Comparison of ENCODE assay signal across 25 cellular contexts in genomic region chr3:194760740-194761139, GRCh38.
A peak's percentile ranks its signal among the peaks of the same experiment; 100 is the strongest.
DNase-seq lines count a peak whose midpoint lies in the region; ATAC-seq, FAIRE-seq and TF ChIP-seq lines count a peak whose summit lies in the region.
"Had no signal": no experiment of that assay in that cellular context is flagged by ENCODE, and none has a peak within 500 bp of the region (broad histone marks: within the 10 kb centered on the region; RNA-seq: fewer than 3 reads in every experiment).

No MANE protein-coding gene starts in this region.

- no peak for TF ChIP-seq POLR2A in HepG2 (IDR thresholded peaks at IDR 0.05; ENCODE audit: insufficient read depth in 1 of 2, low read depth in 2 of 2, low read length in 2 of 2)
- no peak for TF ChIP-seq POLR2A in right lobe of liver (IDR thresholded peaks at IDR 0.05)
- no peak for TF ChIP-seq POLR2A in K562 (conservative IDR thresholded peaks at IDR 0.05)

- BruUV-seq in HepG2 (replicated peaks; lab: Mats Ljungman, UMichigan) (no TSS peak), K562 (replicated peaks; lab: Mats Ljungman, UMichigan) (no TSS peak), Calu3 (replicated peaks; lab: Mats Ljungman, UMichigan) (no TSS peak)

- H4K20me1 ChIP-seq in HepG2 (ENCODE audit: insufficient read depth, low read length) = no peaks in the 10 kb centered on the region
- H4K20me1 ChIP-seq in K562 (replicated peaks; ENCODE audit: control insufficient read depth, insufficient read depth, low read length) = 0 out of 2 replicates have a peak, but pooled peaks cover 3% of the 10 kb centered on the region

- POLR2A ChIA-PET in HepG2 (lab: Yijun Ruan, JAX) = no interaction called here
- POLR2A ChIA-PET in K562 (lab: Yijun Ruan, JAX) = interaction anchor here (0.7 kb wide), 2 partner anchors 19 to 1035 kb away, joined by 3 read pairs; no protein-coding TSS in a partner anchor

- H3K79me2 ChIP-seq in HepG2 (ENCODE audit: insufficient read depth, low read length) (no peaks in the 10 kb centered on the region), K562 (ENCODE audit: control insufficient read depth, insufficient read depth, low read length) (no peaks in the 10 kb centered on the region)

- H3K27ac Mint-ChIP-seq in Calu3 (ENCODE audit: unreplicated experiment) (no peak overlapping the region), natural killer cell (no peak overlapping the region)
- H3K27ac Mint-ChIP-seq: activated CD4-positive, alpha-beta T cell treated with anti-CD3 and anti-CD28 coated beads for 36 hours; CD8-positive, alpha-beta T cell; IgD-negative memory B cell; mesothelial cell of epicardium; naive B cell; stimulated activated memory B cell treated with anti-CD40 and anti-IgM and Interleukin-4, amounts not matched to agents 10 μg/mL and 1 μg/mL and 100 μg/mL, for 72 hours had no signal

- no peaks in the 10 kb centered on the region for H3K9me3 ChIP-seq in HepG2 (ENCODE audit: low read length)
- H3K9me3 ChIP-seq in right lobe of liver = no peaks in the 10 kb centered on the region
- H3K9me3 ChIP-seq in K562 (replicated peaks; ENCODE audit: control insufficient read depth, insufficient read depth, low read depth, low read length) = no peaks in the 10 kb centered on the region
- H3K9me3 ChIP-seq: gastroesophageal sphincter, prostate gland, SK-N-SH had no signal

- H2AFZ ChIP-seq in HepG2 (ENCODE audit: low read length) (no peak overlapping the region), K562 (ENCODE audit: low read depth, low read length) (no peak overlapping the region)

- H3K4me1 Mint-ChIP-seq in Calu3 (ENCODE audit: low read depth, unreplicated experiment) (no peaks in the 10 kb centered on the region), natural killer cell (no peaks in the 10 kb centered on the region)
- H3K4me1 Mint-ChIP-seq: activated CD4-positive, alpha-beta T cell treated with anti-CD3 and anti-CD28 coated beads for 36 hours; stimulated activated memory B cell treated with anti-CD40 and anti-IgM and Interleukin-4, amounts not matched to agents 10 μg/mL and 1 μg/mL and 100 μg/mL, for 72 hours had no signal

- TF ChIP-seq CTCF in HepG2 (CRISPR knock-in tag; IDR thresholded peaks at IDR 0.05) (no peak), right lobe of liver (IDR thresholded peaks at IDR 0.05) (no peak), K562 (IDR thresholded peaks at IDR 0.05 in 2 of 3, conservative IDR thresholded peaks at IDR 0.05 in 1 of 3; ENCODE audit: insufficient read depth in 2 of 3, low read depth in 1 of 3, low read length in 3 of 3) (no peak), Calu3 (IDR thresholded peaks at IDR 0.05; ENCODE audit: unreplicated experiment) (no peak), natural killer cell (IDR thresholded peaks at IDR 0.05) (no peak)

- H3K4me1 ChIP-seq in HepG2 (ENCODE audit: insufficient read depth, low read length) (peaks cover 7% of the 10 kb centered on the region), right lobe of liver (no peaks in the 10 kb centered on the region), K562 (replicated peaks in 1 of 2; ENCODE audit: control insufficient read depth in 2 of 2, insufficient read depth in 2 of 2, low read length in 2 of 2) (peaks cover 0 to under 1% of the 10 kb centered on the region in 2 experiments; a peak in 2 of 5 replicates)
- H3K4me1 ChIP-seq: prostate gland had no signal

- intact Hi-C loops in HepG2 (cut with micrococcal nuclease; ENCODE audit: unreplicated experiment) = no loop called here
- intact Hi-C loops in right lobe of liver (cut with DNase I) = no loop called here
- intact Hi-C loops in K562 (cut with micrococcal nuclease) = no loop called here
- intact Hi-C loops in Calu3 (cut with micrococcal nuclease; ENCODE audit: unreplicated experiment) = loop anchor here (10.0 kb wide), 1 partner anchor 76 kb away; the partner anchor contains the start of gene FAM43A
- intact Hi-C loops in natural killer cell (cut with micrococcal nuclease) = no loop called here

- CTCF ChIA-PET in HepG2 (lab: Yijun Ruan, JAX; ENCODE audit: low intra/inter-chr PET ratio, low total read pairs) = no interaction called here
- CTCF ChIA-PET in K562 (lab: Yijun Ruan, JAX; ENCODE audit: low intra/inter-chr PET ratio) = no interaction called here
- CTCF ChIA-PET in Calu3 (lab: Charles Lee) = no interaction called here

- peaks cover 3 to 13% of the 10 kb centered on the region in 2 experiments; a peak in 3 of 5 replicates for H3K27me3 ChIP-seq in HepG2 (ENCODE audit: control insufficient read depth in 1 of 2, insufficient read depth in 2 of 2, low read length in 2 of 2)
- H3K27me3 ChIP-seq in right lobe of liver = no peaks in the 10 kb centered on the region
- peaks cover 44 to 60% of the 10 kb centered on the region in 2 experiments for H3K27me3 ChIP-seq in K562 (ENCODE audit: control insufficient read depth in 2 of 2, insufficient read depth in 2 of 2, low read length in 2 of 2)
- H3K27me3 ChIP-seq: gastroesophageal sphincter had no signal

- TF ChIP-seq EP300 in HepG2 (IDR thresholded peaks at IDR 0.05; ENCODE audit: low read depth in 2 of 2, low read length in 2 of 2) (no peak), HepG2 (CRISPR knock-in tag; IDR thresholded peaks at IDR 0.05; ENCODE audit: borderline replicate concordance) (no peak), K562 (IDR thresholded peaks at IDR 0.05; ENCODE audit: low read length) (no peak)

- H3K9me3 Mint-ChIP-seq in Calu3 (ENCODE audit: low read depth, unreplicated experiment) = no peaks in the 10 kb centered on the region
- H3K9me3 Mint-ChIP-seq in natural killer cell = no peaks in the 10 kb centered on the region
- H3K9me3 Mint-ChIP-seq: activated T-cell treated with anti-CD3 and anti-CD28 coated beads, Interleukin-2, amount 50 U/mL, for 4 hours; brain; CD8-positive, alpha-beta T cell; IgD-negative memory B cell; mesothelial cell of epicardium; naive B cell; stimulated activated memory B cell treated with anti-CD40 and anti-IgM and Interleukin-4, amounts not matched to agents 10 μg/mL and 1 μg/mL and 100 μg/mL, for 72 hours had no signal

- H3K4me3 Mint-ChIP-seq in Calu3 (ENCODE audit: low read depth, unreplicated experiment) (no peak overlapping the region), natural killer cell (no peak overlapping the region)
- H3K4me3 Mint-ChIP-seq: activated CD4-positive, alpha-beta T cell treated with anti-CD3 and anti-CD28 coated beads for 36 hours; activated T-cell treated with anti-CD3 and anti-CD28 coated beads, Interleukin-2, amount 50 U/mL, for 4 hours; brain; CD8-positive, alpha-beta T cell; IgD-negative memory B cell; mesothelial cell of epicardium; naive B cell; stimulated activated memory B cell treated with anti-CD40 and anti-IgM and Interleukin-4, amounts not matched to agents 10 μg/mL and 1 μg/mL and 100 μg/mL, for 72 hours had no signal

- no peak for FAIRE-seq in HepG2 (lab: Jason Lieb, UNC)
- no peak for FAIRE-seq in K562 (lab: Jason Lieb, UNC)
- FAIRE-seq: endometrium, H54 had no signal

- H3K36me3 Mint-ChIP-seq in Calu3 (ENCODE audit: insufficient read depth, unreplicated experiment) (no peaks in the 10 kb centered on the region), natural killer cell (no peaks in the 10 kb centered on the region)
- H3K36me3 Mint-ChIP-seq: brain; CD8-positive, alpha-beta T cell; IgD-negative memory B cell; mesothelial cell of epicardium; naive B cell; stimulated activated memory B cell treated with anti-CD40 and anti-IgM and Interleukin-4, amounts not matched to agents 10 μg/mL and 1 μg/mL and 100 μg/mL, for 72 hours had no signal

- H3K27ac ChIP-seq in HepG2 (ENCODE audit: extremely low read length, insufficient read depth, low read length) (no peak overlapping the region), right lobe of liver (no peak overlapping the region), K562 (ENCODE audit: extremely low read depth, low read depth, low read length) (no peak overlapping the region)
- H3K27ac ChIP-seq: 22Rv1, prostate gland had no signal

- H3K27me3 Mint-ChIP-seq in Calu3 (ENCODE audit: unreplicated experiment) (peaks cover 44% of the 10 kb centered on the region), natural killer cell (ENCODE audit: low read depth in 2 of 2) (peaks cover 0 to 3% of the 10 kb centered on the region in 2 donors)

- ATAC-seq in HepG2 (no peak), right lobe of liver (no peak), K562 (no peak), natural killer cell (no peak)
- ATAC-seq: activated CD4-positive, alpha-beta T cell treated with anti-CD3 and anti-CD28 coated beads for 36 hours; activated T-cell treated with anti-CD3 and anti-CD28 coated beads, Interleukin-2, amount 50 U/mL, for 4 hours; CD8-positive, alpha-beta T cell; stimulated activated memory B cell treated with anti-CD40 and anti-IgM and Interleukin-4, amounts not matched to agents 10 μg/mL and 1 μg/mL and 100 μg/mL, for 72 hours had no signal

- no peaks in the 10 kb centered on the region for H3K9me1 ChIP-seq in K562 (ENCODE audit: control insufficient read depth, insufficient read depth, low read length)

- no peak overlapping the region for H3K4me2 ChIP-seq in HepG2 (ENCODE audit: low read depth, low read length)
- H3K4me2 ChIP-seq in K562 (ENCODE audit: insufficient read depth, low read length) = no peak overlapping the region
- H3K4me2 ChIP-seq: SK-N-SH had no signal

- H3K4me3 ChIP-seq in HepG2 (replicated peaks in 1 of 3; ENCODE audit: insufficient read depth in 1 of 3, low read depth in 2 of 3, low read length in 3 of 3) (no peak overlapping the region), right lobe of liver (no peak overlapping the region), K562 (no peak overlapping the region)
- H3K4me3 ChIP-seq: gastroesophageal sphincter, prostate gland had no signal

- TF ChIP-seq RAD21 in HepG2 (CRISPR knock-in tag; IDR thresholded peaks at IDR 0.05) (no peak), K562 (CRISPR knock-in tag; conservative IDR thresholded peaks at IDR 0.05 in 1 of 2, IDR thresholded peaks at IDR 0.05 in 1 of 2) (no peak)

- no peak overlapping the region for H3K9ac ChIP-seq in HepG2 (ENCODE audit: insufficient read depth, low read depth, low read length)
- no peak overlapping the region for H3K9ac ChIP-seq in K562 (ENCODE audit: insufficient read depth in 1 of 2, low read depth in 2 of 2, low read length in 2 of 2)
- H3K9ac ChIP-seq: SK-N-SH had no signal

- 32% methylated on average over 7 of the region's 7 CpGs for WGBS in HepG2 (ENCODE audit: low lambda C conversion rate)
- 63% methylated on average over 7 of the region's 7 CpGs for WGBS in right lobe of liver (ENCODE audit: insufficient coverage, low coverage, low lambda C conversion rate, missing lambda C conversion rate)
- WGBS in K562 (ENCODE audit: insufficient coverage, low coverage, missing lambda C conversion rate) = 0% methylated on average over 7 of the region's 7 CpGs

- H3K36me3 ChIP-seq in HepG2 (replicated peaks in 1 of 2; ENCODE audit: control insufficient read depth in 1 of 2, insufficient read depth in 2 of 2, low read length in 2 of 2) (no peaks in the 10 kb centered on the region), right lobe of liver (no peaks in the 10 kb centered on the region), K562 (ENCODE audit: control insufficient read depth, insufficient read depth, low read length) (no peaks in the 10 kb centered on the region)
- H3K36me3 ChIP-seq: gastroesophageal sphincter, prostate gland had no signal

- in situ Hi-C loops in HepG2 (cut with HindIII; ENCODE audit: extremely low pct_ligation_motif_present, low pct_unique_long_range_greater_than_20kb) = no loop called here
- in situ Hi-C loops in K562 (cut with MboI) = no loop called here

- peak; percentile 46 for DNase-seq in DMS 273 (lab: John Stamatoyannopoulos, UW; ENCODE audit: unreplicated experiment)
- no peak for DNase-seq in DMS 273 treated with DMSO at 0.1 percent for 48 hours (lab: John Stamatoyannopoulos, UW)
- no peak for DNase-seq in HepG2 (ENCODE audit: low spot score)
- DNase-seq in right lobe of liver = no peak
- no peak for DNase-seq in K562 (ENCODE audit: extremely low read depth in 1 of 4, low spot score in 3 of 4)
- DNase-seq in Calu3 = no peak
- DNase-seq in NCI-H1930 (lab: John Stamatoyannopoulos, UW) = no peak
- no peak for DNase-seq in natural killer cell
- DNase-seq: activated CD4-positive, alpha-beta T cell treated with anti-CD3 and anti-CD28 coated beads for 36 hours; activated T-cell treated with anti-CD3 and anti-CD28 coated beads, Interleukin-2, amount 50 U/mL, for 4 hours; CD8-positive, alpha-beta T cell; cerebellar nuclear complex; naive B cell; nucleus accumbens; SK-N-SH; stimulated activated CD4-positive, alpha-beta T cell treated with anti-CD3 and anti-CD28 coated beads, Interleukin-4, amount 100 ng/mL, for 4 hours had no signal
